Comparison of ENCODE assay signal across 8 cellular contexts in genomic region chr1:214332950-214333798, GRCh38. TPM values are rescaled to one million over a fixed set of nuclear protein-coding genes. Genes with fewer than 3 reads are reported as not detected.
DNase-seq lines count a peak whose midpoint lies in the region; TF ChIP-seq lines count a peak whose summit lies in the region.

No MANE protein-coding gene starts in this region.

- TF ChIP-seq CTCF in cardiac muscle cell (IDR thresholded peaks at IDR 0.05; ENCODE audit: low read depth, low read length) (peak; percentile 98), mammary epithelial cell (conservative IDR thresholded peaks at IDR 0.05 in 1 of 2, IDR thresholded peaks at IDR 0.05 in 1 of 2; ENCODE audit: extremely low read depth in 1 of 2, insufficient read depth in 1 of 2, low read depth in 1 of 2, low read length in 2 of 2) (peak; percentile 83 to 87), liver (IDR thresholded peaks at IDR 0.05; ENCODE audit: low read depth, low read length, missing input control) (peak; percentile 68)

- H3K4me3 ChIP-seq in cardiac muscle cell (no peak overlapping the region), mammary epithelial cell (replicated peaks in 1 of 3; ENCODE audit: insufficient read depth in 1 of 3, low read depth in 2 of 3, low read length in 3 of 3) (no peak overlapping the region), liver (ENCODE audit: low read depth in 1 of 3, low read length in 3 of 3) (no peak overlapping the region)

- H3K36me3 ChIP-seq in cardiac muscle cell (no peaks in the 10 kb centered on the region), mammary epithelial cell (ENCODE audit: insufficient read depth, low read length) (peaks cover 19% of the 10 kb centered on the region), liver (ENCODE audit: control insufficient read depth in 4 of 4, insufficient read depth in 3 of 4, low read depth in 1 of 4, low read length in 3 of 4) (peaks cover 0 to 8% (median 4%) of the 10 kb centered on the region in 4 donors)

- intact Hi-C loops in cardiac septum (cut with DNase I): loop anchor here (5.0 kb wide), 2 partner anchors 39 to 219 kb away; partner anchors contain the start of gene PTPN14
- intact Hi-C loops in mammary epithelial cell (cut with micrococcal nuclease): loop anchor here (1.0 to 5.0 kb wide), 4 partner anchors 252 to 1211 kb away; partner anchors contain the start of gene CENPF

- H3K27ac ChIP-seq in cardiac muscle cell (no peak overlapping the region), mammary epithelial cell (ENCODE audit: insufficient read depth, low read depth, low read length) (no peak overlapping the region), liver (ENCODE audit: low read depth in 1 of 2, low read length in 2 of 2) (no peak overlapping the region)

- H3K4me1 ChIP-seq in cardiac muscle cell (ENCODE audit: low read depth): peaks cover 6% of the 10 kb centered on the region
- H3K4me1 ChIP-seq in mammary epithelial cell (ENCODE audit: insufficient read depth, low read length): peaks cover 7% of the 10 kb centered on the region
- peaks cover 0 to 6% (median 3%) of the 10 kb centered on the region in 4 donors for H3K4me1 ChIP-seq in liver (ENCODE audit: control insufficient read depth in 4 of 4, insufficient read depth in 4 of 4, low read length in 3 of 4)

- in situ Hi-C loops in mammary epithelial cell (cut with MboI; ENCODE audit: low sequenced_read_pairs in 2 of 2): loop anchor here in 1 of 2 donors (5.0 to 10.0 kb wide), 2 partner anchors 116 to 958 kb away; no protein-coding TSS in a partner anchor

- no peak overlapping the region for H3K9ac ChIP-seq in mammary epithelial cell (ENCODE audit: insufficient read depth, low read length)
- no peak overlapping the region for H3K9ac ChIP-seq in liver (ENCODE audit: low read depth in 1 of 2, low read length in 2 of 2)

- no peak overlapping the region for H2AFZ ChIP-seq in mammary epithelial cell (ENCODE audit: low read depth, low read length)

- peak; percentile 74 to 83 for TF ChIP-seq RAD21 in liver (IDR thresholded peaks at IDR 0.05)

- no peaks in the 10 kb centered on the region for H3K79me2 ChIP-seq in mammary epithelial cell (ENCODE audit: insufficient read depth, low read length)

- DNase-seq in cardiac muscle cell (ENCODE audit: low read depth in 1 of 2, low spot score in 1 of 2) (peak; percentile 46 to 73), cardiac septum (ENCODE audit: low spot score) (no peak), HuH-7.5 (ENCODE audit: low spot score) (peak; percentile 36), SW480 (ENCODE audit: low spot score) (peak; percentile 39), mammary epithelial cell (no peak), NCI-H1930 (lab: John Stamatoyannopoulos, UW) (no peak)
- peak; percentile 14 for DNase-seq in stimulated activated naive CD4-positive, alpha-beta T cell treated with Interleukin-2 at 50 U/mL for 16 hours (lab: John Stamatoyannopoulos, UW)

- dilution Hi-C loops in mammary epithelial cell (cut with HindIII; ENCODE audit: low sequenced_read_pairs): no loop called here

- no peaks in the 10 kb centered on the region for H3K27me3 ChIP-seq in cardiac muscle cell
- no peaks in the 10 kb centered on the region for H3K27me3 ChIP-seq in mammary epithelial cell (ENCODE audit: insufficient read depth, low read length)
- H3K27me3 ChIP-seq in liver (ENCODE audit: control insufficient read depth in 4 of 4, insufficient read depth in 4 of 4, low read length in 3 of 4): no peaks in the 10 kb centered on the region

- 33% methylated on average over 6 of the region's 6 CpGs for WGBS in mammary epithelial cell (ENCODE audit: low coverage, missing lambda C conversion rate)
- WGBS in liver: 83% methylated on average over 6 of the region's 6 CpGs

- no peaks in the 10 kb centered on the region for H4K20me1 ChIP-seq in mammary epithelial cell (ENCODE audit: insufficient read depth, low read length)

- H3K9me3 ChIP-seq in cardiac muscle cell (ENCODE audit: low read depth) (no peaks in the 10 kb centered on the region), mammary epithelial cell (replicated peaks; ENCODE audit: insufficient read depth, low read length) (no peaks in the 10 kb centered on the region), liver (ENCODE audit: control insufficient read depth in 4 of 4, low read length in 3 of 4) (no peaks in the 10 kb centered on the region)

- no TSS peak for BruUV-seq in mammary epithelial cell (replicated peaks; lab: Mats Ljungman, UMichigan)

- H3K4me2 ChIP-seq in mammary epithelial cell (ENCODE audit: insufficient read depth, low read depth, low read length): no peak overlapping the region

- CTCF ChIA-PET in mammary epithelial cell (lab: Charles Lee; ENCODE audit: low non-redundant PET): no interaction called here

TF ChIP-seq in liver, 16 proteins besides CTCF, POLR2A, EP300 and RAD21:
- no peak for TF ChIP-seq HNF4G (IDR thresholded peaks at IDR 0.05)
- TF ChIP-seq FOXA1 (IDR thresholded peaks at IDR 0.05): no peak
- TF ChIP-seq RXRA (IDR thresholded peaks at IDR 0.05): no peak
- no peak for TF ChIP-seq REST (IDR thresholded peaks at IDR 0.05)
- no peak for TF ChIP-seq FOXA2 (IDR thresholded peaks at IDR 0.05)
- no peak for TF ChIP-seq TAF1 (conservative IDR thresholded peaks at IDR 0.05)
- TF ChIP-seq ATF3 (IDR thresholded peaks at IDR 0.05): no peak
- no peak for TF ChIP-seq MAX (IDR thresholded peaks at IDR 0.05)
- TF ChIP-seq SP1 (IDR thresholded peaks at IDR 0.05): no peak
- TF ChIP-seq JUND (IDR thresholded peaks at IDR 0.05): no peak
- no peak for TF ChIP-seq HNF4A (conservative IDR thresholded peaks at IDR 0.05)

RNA-seq across cellular contexts. Expression of gene SMYD2, which starts 52.2 kb away (rescaled TPM):
- total RNA-seq in cardiac muscle cell (41.8 and 66.8 TPM in 2 replicates), cardiac septum (445 TPM), mammary epithelial cell (10 to 100 TPM; 41.3 to 42.1 TPM), liver (10 to 100 TPM; 11.9 to 20.2 TPM)
- polyA plus RNA-seq in cardiac muscle cell (46.6 and 65.7 TPM in 2 replicates), mammary epithelial cell (48.8 TPM), liver (10 to 100 TPM; 14.6 to 19.7 TPM)
- polyA minus RNA-seq in mammary epithelial cell: 39.4 TPM

Comparison
In these comparisons a context has a peak if more than half of its experiments do, and no peak if none do; other contexts are left out.
1. DNase-seq: peak in cardiac muscle cell (2 of 2), HuH-7.5 (single experiment), SW480 (single experiment) and stimulated activated naive CD4-positive, alpha-beta T cell treated with Interleukin-2 at 50 U/mL for 16 hours (single experiment); none in cardiac septum (single experiment), mammary epithelial cell (single experiment) and NCI-H1930 (0 of 2).
2. Peak in every context shown above with its lines, with median percentiles within 50 percentile points of each other: CTCF ChIP-seq.